Comparison of ENCODE assay signal across 1 cellular context in the genomic region with DNA sequence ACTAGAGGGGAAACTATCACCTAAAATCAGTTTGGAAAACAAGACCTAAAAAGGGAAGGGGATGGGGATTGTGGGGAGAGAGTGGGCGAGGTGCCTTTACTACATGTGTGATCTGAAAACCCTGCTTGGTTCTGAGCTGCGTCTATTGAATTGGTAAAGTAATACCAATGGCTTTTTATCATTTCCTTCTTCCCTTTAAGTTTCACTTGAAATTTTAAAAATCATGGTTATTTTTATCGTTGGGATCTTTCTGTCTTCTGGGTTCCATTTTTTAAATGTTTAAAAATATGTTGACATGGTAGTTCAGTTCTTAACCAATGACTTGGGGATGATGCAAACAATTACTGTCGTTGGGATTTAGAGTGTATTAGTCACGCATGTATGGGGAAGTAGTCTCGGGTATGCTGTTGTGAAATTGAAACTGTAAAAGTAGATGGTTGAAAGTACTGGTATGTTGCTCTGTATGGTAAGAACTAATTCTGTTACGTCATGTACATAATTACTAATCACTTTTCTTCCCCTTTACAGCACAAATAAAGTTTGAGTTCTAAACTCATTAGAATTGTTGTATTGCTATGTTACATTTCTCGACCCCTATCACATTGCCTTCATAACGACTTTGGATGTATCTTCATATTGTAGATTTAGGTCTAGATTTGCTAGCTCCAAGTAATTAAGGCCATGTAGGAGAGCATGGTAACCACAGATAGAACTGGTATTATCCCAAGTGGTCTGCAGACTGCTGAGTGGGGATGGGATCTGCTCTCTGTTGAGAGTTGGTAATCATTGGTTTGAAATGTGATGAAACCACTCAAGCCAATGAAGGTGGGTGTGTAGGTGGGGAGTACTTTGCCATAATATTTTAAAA.
TF ChIP-seq lines count a peak whose summit lies in the region.

No MANE protein-coding gene starts in this region.

TF ChIP-seq in A549, 52 proteins besides CTCF, POLR2A, EP300 and RAD21 (continued from another document):
- TF ChIP-seq BCL3 (IDR thresholded peaks at IDR 0.05) (no peak; the same call in 2 of the 3 replicates), HES2 (IDR thresholded peaks at IDR 0.05) (no peak), ATOH8 (CRISPR knock-in tag; IDR thresholded peaks at IDR 0.05; ENCODE audit: low read depth) (peak; percentile 13), POLR2AphosphoS2 (conservative IDR thresholded peaks at IDR 0.05; ENCODE audit: low read length) (peak; percentile 86), SMC3 (IDR thresholded peaks at IDR 0.05) (no peak), ZSCAN20 (CRISPR knock-in tag; IDR thresholded peaks at IDR 0.05) (peak; percentile 66), GATA3 (IDR thresholded peaks at IDR 0.05; ENCODE audit: borderline replicate concordance) (0 out of 2 replicates have a peak, but pooled peaks have one; percentile 10), NFE2L2 (conservative IDR thresholded peaks at IDR 0.05; ENCODE audit: low read length) (no peak), RARB (CRISPR knock-in tag; IDR thresholded peaks at IDR 0.05) (no peak; the same call in 1 of the 2 replicates), ZC3H11A (IDR thresholded peaks at IDR 0.05) (no peak), CBX2 (IDR thresholded peaks at IDR 0.05; ENCODE audit: borderline replicate concordance, low read depth) (no peak), HOXB13 (CRISPR knock-in tag; IDR thresholded peaks at IDR 0.05; ENCODE audit: low read depth) (peak; percentile 47; the same call in 1 of the 2 replicates), PHF8 (IDR thresholded peaks at IDR 0.05; ENCODE audit: borderline replicate concordance, low read depth) (no peak), RNF2 (IDR thresholded peaks at IDR 0.05; ENCODE audit: borderline replicate concordance, low read depth) (no peak), TP53 (CRISPR knock-in tag; IDR thresholded peaks at IDR 0.05) (peak; percentile 70; the same call in 1 of the 2 replicates), MAZ (IDR thresholded peaks at IDR 0.05; ENCODE audit: borderline replicate concordance, low read depth, low read length) (no peak; the same call in 1 of the 2 replicates), NR3C1 (IDR thresholded peaks at IDR 0.05) (no peak), CEBPB (IDR thresholded peaks at IDR 0.05) (peak; percentile 44 to 71; a peak in 3 of 4 replicates), RCOR1 (IDR thresholded peaks at IDR 0.05; ENCODE audit: low read depth, low read length) (no peak), BHLHE40 (IDR thresholded peaks at IDR 0.05; ENCODE audit: low read depth, low read length) (no peak), JUN (IDR thresholded peaks at IDR 0.05) (no peak; a peak in 3 of 5 replicates), HOXB5 (CRISPR knock-in tag; IDR thresholded peaks at IDR 0.05) (no peak)
- TF ChIP-seq, protein P1, sequence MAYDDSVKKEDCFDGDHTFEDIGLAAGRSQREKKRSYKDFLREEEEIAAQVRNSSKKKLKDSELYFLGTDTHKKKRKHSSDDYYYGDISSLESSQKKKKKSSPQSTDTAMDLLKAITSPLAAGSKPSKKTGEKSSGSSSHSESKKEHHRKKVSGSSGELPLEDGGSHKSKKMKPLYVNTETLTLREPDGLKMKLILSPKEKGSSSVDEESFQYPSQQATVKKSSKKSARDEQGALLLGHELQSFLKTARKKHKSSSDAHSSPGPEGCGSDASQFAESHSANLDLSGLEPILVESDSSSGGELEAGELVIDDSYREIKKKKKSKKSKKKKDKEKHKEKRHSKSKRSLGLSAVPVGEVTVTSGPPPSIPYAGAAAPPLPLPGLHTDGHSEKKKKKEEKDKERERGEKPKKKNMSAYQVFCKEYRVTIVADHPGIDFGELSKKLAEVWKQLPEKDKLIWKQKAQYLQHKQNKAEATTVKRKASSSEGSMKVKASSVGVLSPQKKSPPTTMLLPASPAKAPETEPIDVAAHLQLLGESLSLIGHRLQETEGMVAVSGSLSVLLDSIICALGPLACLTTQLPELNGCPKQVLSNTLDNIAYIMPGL (CRISPR knock-in tag; IDR thresholded peaks at IDR 0.05; ENCODE audit: borderline replicate concordance) = peak; percentile 51; the same call in 1 of the 2 replicates
